Comparison of ENCODE assay signal across 5 cellular contexts in the genomic region with DNA sequence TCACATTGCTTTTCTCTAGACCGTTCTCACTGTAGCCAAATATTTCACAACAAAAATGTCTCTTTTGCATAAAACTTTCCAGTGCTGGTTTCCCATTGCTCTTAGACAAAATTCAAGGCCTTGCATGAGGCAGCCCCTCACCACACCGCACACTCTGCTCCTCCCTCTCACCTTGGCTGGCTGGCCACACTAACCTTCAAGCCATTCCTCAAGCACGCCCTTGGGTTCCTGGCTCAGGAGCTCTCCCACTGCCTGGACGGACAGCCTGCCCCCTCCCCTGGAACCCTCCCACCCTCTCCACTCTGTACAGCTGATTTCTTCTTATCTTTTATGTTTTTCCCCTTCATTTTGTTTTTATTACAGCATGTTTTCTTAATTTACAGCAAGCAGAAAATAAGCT.
"Had no signal": no experiment of that assay in that cellular context is flagged by ENCODE, and none has a peak within 500 bp of the region (broad histone marks: within the 10 kb centered on the region; RNA-seq: fewer than 3 reads in every experiment).

No MANE protein-coding gene starts in this region.

- H3K9me3 Mint-ChIP-seq: H9 had no signal

- H3K4me3 Mint-ChIP-seq: H9 had no signal

- H3K27ac ChIP-seq: GM23248 had no signal

- H3K4me3 ChIP-seq: GM23248 had no signal

- DNase-seq: GM23248, GOT3, H9, HCEC 1CT, IMR-90 had no signal
